8 cellular contexts compared by ENCODE assay signal in genomic region chr7:157336383-157337315, GRCh38. TPM values are rescaled to one million over a fixed set of nuclear protein-coding genes. Genes with fewer than 3 reads are reported as not detected.
DNase-seq lines count a peak whose midpoint lies in the region; ATAC-seq and TF ChIP-seq lines count a peak whose summit lies in the region.

Gene DNAJB6, plus strand, starts transcription at chr7:157337004. Its CDS starts 21,569 bp downstream, at chr7:157358573.

- TF ChIP-seq CTCF in upper lobe of left lung (IDR thresholded peaks at IDR 0.05): no peak

- peak; percentile 76 for DNase-seq in NCI-H146 treated with DMSO at 0.1 percent for 48 hours (lab: John Stamatoyannopoulos, UW; ENCODE audit: unreplicated experiment)
- DNase-seq in amniotic stem cell (lab: John Stamatoyannopoulos, UW): peak; percentile 72
- DNase-seq in left cardiac atrium: peak; percentile 96
- DNase-seq in posterior vena cava (ENCODE audit: low spot score): peak; percentile 98
- DNase-seq in upper lobe of left lung: peak; percentile 86 to 99

- no peaks in the 10 kb centered on the region for H3K36me3 ChIP-seq in upper lobe of left lung

- peaks cover 15% of the 10 kb centered on the region for H3K36me3 Mint-ChIP-seq in T-helper 1 cell treated with Interleukin-12 subunit alpha and Interleukin-12 subunit beta and Interleukin-4 antibody, amounts not matched to agents 30 μg/mL and 1 μg/mL, for 36 hours (ENCODE audit: low read depth)

- no peaks in the 10 kb centered on the region for H3K9me3 ChIP-seq in upper lobe of left lung

- peaks cover 27 to 39% (median 36%) of the 10 kb centered on the region in 4 donors for H3K4me1 ChIP-seq in upper lobe of left lung

- H3K4me3 Mint-ChIP-seq in T-helper 1 cell treated with Interleukin-12 subunit alpha and Interleukin-12 subunit beta and Interleukin-4 antibody, amounts not matched to agents 30 μg/mL and 1 μg/mL, for 36 hours: peak within 1 kb of the TSS; percentile 96

- H3K9me3 Mint-ChIP-seq in T-helper 1 cell treated with Interleukin-12 subunit alpha and Interleukin-12 subunit beta and Interleukin-4 antibody, amounts not matched to agents 30 μg/mL and 1 μg/mL, for 36 hours: no peaks in the 10 kb centered on the region

- H3K27ac ChIP-seq in upper lobe of left lung: peak within 1 kb of the TSS; percentile 97 to 99 (median 98)

- peak within 1 kb of the TSS; percentile 98 for H3K27ac Mint-ChIP-seq in T-helper 1 cell treated with Interleukin-12 subunit alpha and Interleukin-12 subunit beta and Interleukin-4 antibody, amounts not matched to agents 30 μg/mL and 1 μg/mL, for 36 hours

- TF ChIP-seq POLR2A in GM15510 (IDR thresholded peaks at IDR 0.05; ENCODE audit: borderline replicate concordance, extremely low read depth, insufficient read length): peak; percentile 63
- peak in 3 of 4 donors; percentile 90 to 98 (median 97) for TF ChIP-seq POLR2A in upper lobe of left lung (IDR thresholded peaks at IDR 0.05)

- peak within 1 kb of the TSS; percentile 71 to 91 (median 85) for H3K4me3 ChIP-seq in upper lobe of left lung

- H3K4me1 Mint-ChIP-seq in T-helper 1 cell treated with Interleukin-12 subunit alpha and Interleukin-12 subunit beta and Interleukin-4 antibody, amounts not matched to agents 30 μg/mL and 1 μg/mL, for 36 hours (ENCODE audit: low read depth): peaks cover 28% of the 10 kb centered on the region

- TF ChIP-seq EP300 in upper lobe of left lung (IDR thresholded peaks at IDR 0.05): peak in 1 of 4 donors; percentile 92

- 3 to 6% methylated on average over 21 to 56 of the region's 114 CpGs for WGBS in upper lobe of left lung, 2 donors

- no peaks in the 10 kb centered on the region for H3K27me3 ChIP-seq in upper lobe of left lung

- intact Hi-C loops in left cardiac atrium (cut with DNase I): loop anchor here in 1 of 2 donors (10.0 kb wide), 1 partner anchor 48 kb away; no protein-coding TSS in a partner anchor
- intact Hi-C loops in posterior vena cava (cut with DNase I): loop anchor here in 1 of 2 donors (5.0 kb wide), 1 partner anchor 64 kb away; no protein-coding TSS in a partner anchor

- ATAC-seq in HG02870 (IDR thresholded peaks at IDR 0.05; ENCODE audit: unreplicated experiment): peak; percentile 64
- peak; percentile 92 to 93 for ATAC-seq in left cardiac atrium
- peak; percentile 88 to 94 for ATAC-seq in upper lobe of left lung (ENCODE audit: low FRiP score in 2 of 2)

- H3K27me3 Mint-ChIP-seq in T-helper 1 cell treated with Interleukin-12 subunit alpha and Interleukin-12 subunit beta and Interleukin-4 antibody, amounts not matched to agents 30 μg/mL and 1 μg/mL, for 36 hours (ENCODE audit: low read depth): peaks cover 22% of the 10 kb centered on the region

RNA-seq across cellular contexts. Expression of gene DNAJB6, which starts in this region (rescaled TPM):
- total RNA-seq in left cardiac atrium (100 to 1,000 TPM; 158 to 159 TPM), posterior vena cava (100 to 1,000 TPM; 105 to 118 TPM), upper lobe of left lung (10 to 100 TPM; 64.1 to 99.6 (median 83.0) TPM)

Comparison
In these comparisons a context has a peak if more than half of its experiments do, and no peak if none do; other contexts are left out.
1. Peak in every context shown above with its lines: DNase-seq, ATAC-seq, H3K4me3 ChIP-seq and H3K27ac ChIP-seq.